In the genomic region with DNA sequence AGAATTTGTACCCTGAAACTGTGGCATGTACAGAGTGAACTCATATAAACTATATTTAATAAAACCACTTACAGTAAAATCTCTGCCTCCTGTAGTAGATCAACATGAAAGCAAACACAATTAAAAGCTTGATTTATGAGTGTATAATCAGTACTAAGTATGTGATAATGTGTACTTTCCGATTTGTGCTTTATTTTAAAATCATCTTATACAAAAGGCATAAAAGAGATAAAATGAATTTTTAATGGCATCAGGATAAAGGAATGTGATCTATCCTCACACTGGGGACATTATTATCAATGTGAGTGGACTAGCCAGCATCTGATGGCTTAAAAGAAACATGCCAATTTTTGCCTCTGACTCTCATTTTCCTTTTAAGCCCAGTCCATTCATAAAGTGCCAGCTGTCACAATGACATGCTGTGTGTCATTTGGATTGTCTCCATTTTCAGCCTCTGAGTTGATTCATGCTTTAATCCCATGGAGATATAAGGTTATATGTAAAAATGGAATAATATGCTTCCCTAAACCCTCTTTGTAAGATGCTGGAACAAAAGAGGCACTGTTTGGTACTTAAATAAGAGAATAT, we compare ENCODE assay signal across 13 cellular contexts.
"Had no signal": no experiment of that assay in that cellular context is flagged by ENCODE, and none has a peak within 500 bp of the region (broad histone marks: within the 10 kb centered on the region; RNA-seq: fewer than 3 reads in every experiment).

No MANE protein-coding gene starts in this region.

- H3K4me3 ChIP-seq: gastroesophageal sphincter, skin epidermis, tibial nerve, vagina had no signal

- H2AFZ ChIP-seq: parathyroid adenoma had no signal

- ATAC-seq: activated CD8-positive, alpha-beta T cell treated with anti-CD3 and anti-CD28 coated beads, Interleukin-2, amount 10 ng/mL, durations not matched to agents 7 days and 5 days; gastroesophageal sphincter had no signal

- H3K36me3 Mint-ChIP-seq: activated naive CD8-positive, alpha-beta T cell treated with anti-CD3 and anti-CD28 coated beads, Interleukin-2, amount 10 ng/mL, durations not matched to agents 7 days and 5 days had no signal

- H3K4me1 Mint-ChIP-seq: activated naive CD8-positive, alpha-beta T cell treated with anti-CD3 and anti-CD28 coated beads, Interleukin-2, amount 10 ng/mL, durations not matched to agents 7 days and 5 days had no signal

- H3K9me3 ChIP-seq: gastroesophageal sphincter, vagina had no signal

- H3K4me3 Mint-ChIP-seq: activated CD8-positive, alpha-beta T cell treated with anti-CD3 and anti-CD28 coated beads, Interleukin-2, amount 10 ng/mL, durations not matched to agents 7 days and 5 days; activated naive CD8-positive, alpha-beta T cell treated with anti-CD3 and anti-CD28 coated beads, Interleukin-2, amount 10 ng/mL, durations not matched to agents 7 days and 5 days had no signal

- H3K27me3 Mint-ChIP-seq: activated naive CD8-positive, alpha-beta T cell treated with anti-CD3 and anti-CD28 coated beads, Interleukin-2, amount 10 ng/mL, durations not matched to agents 7 days and 5 days had no signal

- H3K27me3 ChIP-seq: gastroesophageal sphincter, tibial nerve, vagina had no signal

- H3K27ac Mint-ChIP-seq: activated CD8-positive, alpha-beta T cell treated with anti-CD3 and anti-CD28 coated beads, Interleukin-2, amount 10 ng/mL, durations not matched to agents 7 days and 5 days; activated naive CD8-positive, alpha-beta T cell treated with anti-CD3 and anti-CD28 coated beads, Interleukin-2, amount 10 ng/mL, durations not matched to agents 7 days and 5 days had no signal

- H3K4me1 ChIP-seq: gastroesophageal sphincter, parathyroid adenoma, tibial nerve, vagina had no signal

- H3K9ac ChIP-seq: parathyroid adenoma had no signal

- H3K36me3 ChIP-seq: gastroesophageal sphincter, tibial nerve, vagina, WERI-Rb-1 had no signal

- H3K79me2 ChIP-seq: parathyroid adenoma had no signal

- DNase-seq: activated CD4-positive, alpha-beta T cell treated with anti-CD3 and anti-CD28 coated beads for 4 hours; activated CD8-positive, alpha-beta memory T cell treated with anti-CD3 and anti-CD28 coated beads, Interleukin-2, amount 50 U/mL, for 48 hours; activated CD8-positive, alpha-beta T cell treated with anti-CD3 and anti-CD28 coated beads, Interleukin-2, amount 10 ng/mL, durations not matched to agents 7 days and 5 days; activated naive CD8-positive, alpha-beta T cell treated with anti-CD3 and anti-CD28 coated beads, Interleukin-2, amount 10 ng/mL, durations not matched to agents 7 days and 5 days; aorta; cortex of kidney; effector memory CD4-positive, alpha-beta T cell; WERI-Rb-1 had no signal

- H3K27ac ChIP-seq: gastroesophageal sphincter, parathyroid adenoma, skin epidermis, tibial nerve, vagina, WERI-Rb-1 had no signal
